Comparison of ENCODE assay signal across 1 cellular context in the genomic region with DNA sequence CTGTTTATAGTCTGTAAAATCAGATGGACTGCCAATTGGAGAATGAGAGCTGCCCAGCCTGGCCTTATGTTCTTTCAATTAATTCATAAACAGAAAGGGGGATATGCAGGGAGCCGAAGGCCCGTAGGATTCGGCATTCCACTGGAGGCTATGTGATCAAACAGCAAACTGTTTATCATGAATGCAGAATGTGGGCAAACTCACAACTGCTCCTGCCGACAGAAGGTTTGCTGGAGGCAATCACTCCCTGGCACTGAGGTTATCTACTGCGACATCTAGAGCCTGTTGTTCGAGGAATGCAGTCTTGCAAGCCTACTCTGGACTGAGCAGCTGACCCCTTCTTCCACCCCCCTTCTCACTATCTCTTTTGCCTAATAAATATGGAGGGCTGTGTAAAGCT.
TF ChIP-seq lines count a peak whose summit lies in the region.

No MANE protein-coding gene starts in this region.

TF ChIP-seq in SK-N-SH, 30 proteins besides CTCF, POLR2A, EP300 and RAD21:
- peak; percentile 69 for TF ChIP-seq GATA2 (CRISPR knock-in tag; IDR thresholded peaks at IDR 0.05)
